ENCODE assay signal across 1 cellular context in the genomic region with DNA sequence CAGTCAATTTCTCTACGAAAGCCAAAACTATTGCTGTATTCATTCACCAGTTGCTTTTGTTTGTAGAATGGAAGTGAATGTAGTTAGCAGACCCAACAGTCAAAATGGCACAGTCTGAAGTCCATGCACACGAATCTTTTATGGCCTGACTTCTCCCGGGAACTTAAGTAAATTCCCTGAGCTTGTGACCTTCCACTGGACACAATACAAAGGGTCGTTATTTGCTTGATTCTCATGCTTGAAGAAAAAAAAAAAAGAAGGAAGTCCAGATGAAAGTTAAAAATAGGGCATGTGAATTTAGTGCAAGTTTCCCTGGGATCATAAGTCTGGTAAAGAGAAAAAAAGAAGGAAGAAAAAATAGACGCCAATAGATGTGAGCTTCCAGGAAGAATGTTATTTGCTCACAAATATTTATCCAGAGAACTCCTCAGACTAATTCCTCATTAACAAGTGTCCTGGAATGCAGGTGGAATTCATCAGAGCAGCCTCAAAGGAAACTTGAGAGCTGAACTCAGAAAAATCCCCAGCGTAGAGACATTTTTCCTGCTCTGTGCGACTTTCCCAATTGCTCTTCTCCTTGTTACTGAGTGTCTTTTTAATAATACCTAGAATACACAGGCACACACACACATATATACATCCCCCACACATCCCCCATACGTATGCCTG.
TF ChIP-seq lines count a peak whose summit lies in the region.

No MANE protein-coding gene starts in this region.

TF ChIP-seq in HepG2, 621 proteins besides CTCF, POLR2A, EP300 and RAD21 (continued from another document):
- TF ChIP-seq, protein P1, sequence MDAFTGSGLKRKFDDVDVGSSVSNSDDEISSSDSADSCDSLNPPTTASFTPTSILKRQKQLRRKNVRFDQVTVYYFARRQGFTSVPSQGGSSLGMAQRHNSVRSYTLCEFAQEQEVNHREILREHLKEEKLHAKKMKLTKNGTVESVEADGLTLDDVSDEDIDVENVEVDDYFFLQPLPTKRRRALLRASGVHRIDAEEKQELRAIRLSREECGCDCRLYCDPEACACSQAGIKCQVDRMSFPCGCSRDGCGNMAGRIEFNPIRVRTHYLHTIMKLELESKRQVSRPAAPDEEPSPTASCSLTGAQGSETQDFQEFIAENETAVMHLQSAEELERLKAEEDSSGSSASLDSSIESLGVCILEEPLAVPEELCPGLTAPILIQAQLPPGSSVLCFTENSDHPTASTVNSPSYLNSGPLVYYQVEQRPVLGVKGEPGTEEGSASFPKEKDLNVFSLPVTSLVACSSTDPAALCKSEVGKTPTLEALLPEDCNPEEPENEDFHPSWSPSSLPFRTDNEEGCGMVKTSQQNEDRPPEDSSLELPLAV (CRISPR knock-in tag; conservative IDR thresholded peaks at IDR 0.05; ENCODE audit: low read depth), result no peak
- 0 out of 2 replicates have a peak, but pooled peaks have one; percentile 7 for TF ChIP-seq HNF4A (CRISPR knock-in tag; IDR thresholded peaks at IDR 0.05)
- peak; percentile 46; the same call in 1 of the 2 replicates for TF ChIP-seq ZNF644 (CRISPR knock-in tag; IDR thresholded peaks at IDR 0.05; ENCODE audit: low read depth)
